In genomic region chr3:58471025-58471887, GRCh38 we compare ENCODE assay signal across 1 cellular context.
TF ChIP-seq lines count a peak whose summit lies in the region.

No MANE protein-coding gene starts in this region.

TF ChIP-seq in HepG2, 621 proteins besides CTCF, POLR2A, EP300 and RAD21 (continued from another document and continues in another):
- TF ChIP-seq CSRNP1 (CRISPR knock-in tag; IDR thresholded peaks at IDR 0.05) (no peak), ZNF441 (CRISPR knock-in tag; IDR thresholded peaks at IDR 0.05; ENCODE audit: borderline replicate concordance) (peak; percentile 64; the same call in 1 of the 2 replicates), KIAA2018 (CRISPR knock-in tag; IDR thresholded peaks at IDR 0.05; ENCODE audit: borderline replicate concordance) (peak; percentile 63; the same call in 1 of the 2 replicates), CBX5 (CRISPR knock-in tag; IDR thresholded peaks at IDR 0.05; ENCODE audit: borderline replicate concordance) (peak; percentile 30; the same call in 1 of the 2 replicates), SP5 (CRISPR knock-in tag; IDR thresholded peaks at IDR 0.05; ENCODE audit: borderline replicate concordance, low read depth) (peak; percentile 74), LCORL (IDR thresholded peaks at IDR 0.05) (peak; percentile 82), LCORL (CRISPR knock-in tag; IDR thresholded peaks at IDR 0.05) (peak; percentile 98), ZNF383 (CRISPR knock-in tag; IDR thresholded peaks at IDR 0.05; ENCODE audit: borderline replicate concordance) (no peak), PTBP1 (IDR thresholded peaks at IDR 0.05; ENCODE audit: low read depth, low read length, poor library complexity, severe bottlenecking) (no peak), BCL6 (CRISPR knock-in tag; IDR thresholded peaks at IDR 0.05) (peak; percentile 68), ZNF879 (CRISPR knock-in tag; IDR thresholded peaks at IDR 0.05) (no peak), ELF4 (CRISPR knock-in tag; IDR thresholded peaks at IDR 0.05; ENCODE audit: borderline replicate concordance) (peak; percentile 76; the same call in 1 of the 2 replicates), STAT6 (CRISPR knock-in tag; IDR thresholded peaks at IDR 0.05; ENCODE audit: borderline replicate concordance) (peak; percentile 84; the same call in 1 of the 2 replicates), POGZ (CRISPR knock-in tag; IDR thresholded peaks at IDR 0.05) (no peak), ZNF136 (CRISPR knock-in tag; IDR thresholded peaks at IDR 0.05; ENCODE audit: low read depth) (no peak), MTF2 (CRISPR knock-in tag; IDR thresholded peaks at IDR 0.05; ENCODE audit: borderline replicate concordance) (no peak), MLLT10 (CRISPR knock-in tag; IDR thresholded peaks at IDR 0.05) (no peak), SKIL (CRISPR knock-in tag; IDR thresholded peaks at IDR 0.05; ENCODE audit: borderline replicate concordance) (peak; percentile 67; the same call in 1 of the 2 replicates), MXD4 (CRISPR knock-in tag; IDR thresholded peaks at IDR 0.05) (peak; percentile 74), FOSL1 (CRISPR knock-in tag; IDR thresholded peaks at IDR 0.05; ENCODE audit: borderline replicate concordance) (peak; percentile 100), ZNF331 (CRISPR knock-in tag; IDR thresholded peaks at IDR 0.05) (no peak; the same call in 1 of the 2 replicates), SETDB1 (CRISPR knock-in tag; IDR thresholded peaks at IDR 0.05; ENCODE audit: borderline replicate concordance) (no peak), ZNF616 (CRISPR knock-in tag; IDR thresholded peaks at IDR 0.05; ENCODE audit: low read depth) (no peak), ARID3A (IDR thresholded peaks at IDR 0.05; ENCODE audit: low read depth, low read length) (peak; percentile 92), KDM5B (CRISPR knock-in tag; IDR thresholded peaks at IDR 0.05; ENCODE audit: borderline replicate concordance) (no peak), LRRFIP1 (CRISPR knock-in tag; conservative IDR thresholded peaks at IDR 0.05) (no peak), ZNF33B (CRISPR knock-in tag; IDR thresholded peaks at IDR 0.05) (peak; percentile 58; the same call in 1 of the 2 replicates), CC2D1A (CRISPR knock-in tag; IDR thresholded peaks at IDR 0.05) (no peak), BRD4 (CRISPR knock-in tag; IDR thresholded peaks at IDR 0.05) (no peak), ELF3 (CRISPR knock-in tag; IDR thresholded peaks at IDR 0.05) (peak; percentile 84), PRPF4 (IDR thresholded peaks at IDR 0.05; ENCODE audit: low read depth, low read length, poor library complexity, severe bottlenecking) (no peak), HNF1A (IDR thresholded peaks at IDR 0.05; ENCODE audit: low read depth) (0 out of 2 replicates have a peak, but pooled peaks have one; percentile 67), HNF1A (CRISPR knock-in tag; IDR thresholded peaks at IDR 0.05; ENCODE audit: borderline replicate concordance) (peak; percentile 48; the same call in 1 of the 2 replicates)
